In genomic region chr11:111514216-111515031, GRCh38 we compare ENCODE assay signal across 11 cellular contexts. TPM values are rescaled to one million over a fixed set of nuclear protein-coding genes. Genes with fewer than 3 reads are reported as not detected.
DNase-seq lines count a peak whose midpoint lies in the region; ATAC-seq and TF ChIP-seq lines count a peak whose summit lies in the region.
"Had no signal": no experiment of that assay in that cellular context is flagged by ENCODE, and none has a peak within 500 bp of the region (broad histone marks: within the 10 kb centered on the region; RNA-seq: fewer than 3 reads in every experiment).

Gene HOATZ (plus strand): TSS chr11:111514778. CDS start chr11:111514785, 7 bp downstream.

- H3K4me2 ChIP-seq in IMR-90 (ENCODE audit: low read depth, low read length): peak within 1 kb of the TSS; percentile 62

- no peaks in the 10 kb centered on the region for H3K79me1 ChIP-seq in IMR-90 (ENCODE audit: low read depth in 1 of 2, low read length in 2 of 2)

- POLR2A ChIA-PET in AG04449 (lab: Yijun Ruan, JAX): no interaction called here
- POLR2A ChIA-PET in IMR-90 (lab: Charles Lee; ENCODE audit: unreplicated experiment): no interaction called here

- H3K18ac ChIP-seq in IMR-90 (ENCODE audit: low read depth, low read length): no peak within 1 kb of the TSS

- no peak for TF ChIP-seq POLR2A in IMR-90 (IDR thresholded peaks at IDR 0.05; ENCODE audit: low read depth, low read length)

- H2BK5ac ChIP-seq in IMR-90 (ENCODE audit: low read depth, low read length, poor library complexity, severe bottlenecking): no peak within 1 kb of the TSS

- peak within 1 kb of the TSS; percentile 43; the same call in 1 of the 2 replicates for H2BK120ac ChIP-seq in IMR-90 (ENCODE audit: low read depth, low read length)

- TF ChIP-seq RAD21 in IMR-90 (IDR thresholded peaks at IDR 0.05; ENCODE audit: low read length): no peak

- 3% methylated on average over 11 of the region's 39 CpGs; no CpG with 5 or more reads in 1 of the 2 experiments for WGBS in IMR-90 (ENCODE audit: extremely low coverage in 2 of 2, insufficient read length in 1 of 2), 2 experiments

- no TSS peak for BruUV-seq in IMR-90 (replicated peaks; lab: Mats Ljungman, UMichigan)

- H3K23ac ChIP-seq in IMR-90 (ENCODE audit: low read depth, low read length): peak within 1 kb of the TSS; percentile 24; the same call in 1 of the 2 replicates

- H4K5ac ChIP-seq in IMR-90 (ENCODE audit: low read depth, low read length): no peak within 1 kb of the TSS

- H3K36me3 ChIP-seq in IMR-90 (ENCODE audit: control insufficient read depth, insufficient read depth, low read length) (no peaks in the 10 kb centered on the region), kidney epithelial cell (ENCODE audit: control insufficient read depth, insufficient read depth, low read length) (no peaks in the 10 kb centered on the region)

- H4K91ac ChIP-seq in IMR-90 (ENCODE audit: insufficient read depth, low read depth, low read length): no peak within 1 kb of the TSS

- 0 out of 4 replicates have a peak within 1 kb of the TSS, but pooled peaks of 1 of the 2 experiments have one; percentile 5 for H4K8ac ChIP-seq in IMR-90 (ENCODE audit: low read depth in 2 of 2, low read length in 2 of 2)

- H2BK20ac ChIP-seq in IMR-90 (ENCODE audit: low read depth, low read length): no peak within 1 kb of the TSS; the same call in 1 of the 2 replicates

- ATAC-seq in IMR-90 (ENCODE audit: low read depth) (peak; percentile 48; the same call in 1 of the 2 replicates), HG02973 (IDR thresholded peaks at IDR 0.05; ENCODE audit: unreplicated experiment) (no peak)

- H3K27ac ChIP-seq in IMR-90 (ENCODE audit: insufficient read depth, low read length): no peak within 1 kb of the TSS

- TF ChIP-seq CTCF in AG04449 (IDR thresholded peaks at IDR 0.05; ENCODE audit: insufficient read depth, low read length, missing control alignments) (peak; percentile 20), IMR-90 (conservative IDR thresholded peaks at IDR 0.05; ENCODE audit: low read depth, low read length) (0 out of 2 replicates have a peak, but pooled peaks have one; percentile 10), astrocyte of the cerebellum (IDR thresholded peaks at IDR 0.05; ENCODE audit: low read depth, low read length, missing control alignments) (peak; percentile 44), kidney epithelial cell (IDR thresholded peaks at IDR 0.05; ENCODE audit: insufficient read depth, low read length, poor library complexity, severe bottlenecking) (peak; percentile 15)

- DNase-seq in AG04449 (ENCODE audit: low read depth, low spot score) (no peak), IMR-90 (no peak), astrocyte of the cerebellum (ENCODE audit: low read depth) (no peak), kidney epithelial cell (ENCODE audit: low read depth) (no peak), HT-29 (ENCODE audit: low spot score) (no peak), kidney glomerular epithelial cell (lab: John Stamatoyannopoulos, UW) (no peak), NCI-H2081 (lab: John Stamatoyannopoulos, UW) (no peak)
- DNase-seq: NCI-H1092 had no signal

- no peak within 1 kb of the TSS for H3K4ac ChIP-seq in IMR-90 (ENCODE audit: low read depth, low read length)

- intact Hi-C loops in IMR-90 (cut with micrococcal nuclease): no loop called here

- CTCF ChIA-PET in AG04449 (lab: Yijun Ruan, JAX) (interaction anchor here (1.1 to 1.3 kb wide), 2 partner anchors 28 to 68 kb away, joined by 3 read pairs; no protein-coding TSS in a partner anchor), IMR-90 (lab: Yijun Ruan, JAX) (no interaction called here)

- peak within 1 kb of the TSS; percentile 32 for H3K4me3 ChIP-seq in AG04449 (ENCODE audit: low read depth, low read length)
- peak within 1 kb of the TSS; percentile 13; the same call in 1 of the 2 replicates for H3K4me3 ChIP-seq in IMR-90 (ENCODE audit: insufficient read depth, low read depth, low read length)
- H3K4me3 ChIP-seq in astrocyte of the cerebellum (ENCODE audit: low read depth, low read length): peak within 1 kb of the TSS; percentile 34
- peak within 1 kb of the TSS; percentile 36 for H3K4me3 ChIP-seq in kidney epithelial cell (ENCODE audit: low read depth, low read length)

- H2AFZ ChIP-seq in IMR-90 (replicated peaks; ENCODE audit: low read length, poor library complexity): peak within 1 kb of the TSS; percentile 88

- H3K4me1 ChIP-seq in IMR-90 (ENCODE audit: control insufficient read depth, insufficient read depth, low read length): no peaks in the 10 kb centered on the region

- peak within 1 kb of the TSS; percentile 63; the same call in 1 of the 3 replicates for H2BK15ac ChIP-seq in IMR-90 (ENCODE audit: low read depth, low read length)

- H3K27me3 ChIP-seq in IMR-90 (ENCODE audit: control insufficient read depth, insufficient read depth, low read length) (peaks cover 4% of the 10 kb centered on the region), kidney epithelial cell (ENCODE audit: control insufficient read depth, insufficient read depth, low read length) (peaks cover 8% of the 10 kb centered on the region)

- no peak within 1 kb of the TSS for H3K14ac ChIP-seq in IMR-90 (replicated peaks; ENCODE audit: low read depth, low read length)

- H3K9me3 ChIP-seq in IMR-90 (ENCODE audit: control insufficient read depth, insufficient read depth, low read length): no peaks in the 10 kb centered on the region

- no peaks in the 10 kb centered on the region for H4K20me1 ChIP-seq in IMR-90 (ENCODE audit: insufficient read depth, low read length)

- no peaks in the 10 kb centered on the region for H3K9me1 ChIP-seq in IMR-90 (ENCODE audit: insufficient read depth, low read length)

- H2AK9ac ChIP-seq in IMR-90 (replicated peaks; ENCODE audit: low read depth, low read length, poor library complexity): no peak within 1 kb of the TSS

- dilution Hi-C loops in IMR-90 (cut with HindIII; ENCODE audit: low sequenced_read_pairs, unreplicated experiment): no loop called here

- H2AK5ac ChIP-seq in IMR-90 (ENCODE audit: low read depth, low read length): no peak within 1 kb of the TSS; the same call in 1 of the 2 replicates

- in situ Hi-C loops in IMR-90 (cut with MboI; ENCODE audit: low sequenced_read_pairs): no loop called here
- in situ Hi-C loops in astrocyte of the cerebellum (cut with HindIII; ENCODE audit: low sequenced_read_pairs): no loop called here

- H3K9ac ChIP-seq in IMR-90 (ENCODE audit: low read depth, low read length): no peak within 1 kb of the TSS

- H3K56ac ChIP-seq in IMR-90 (ENCODE audit: extremely low read depth, insufficient read depth, low read length): no peak within 1 kb of the TSS

TF ChIP-seq in IMR-90, 13 proteins besides CTCF, POLR2A, EP300 and RAD21:
- TF ChIP-seq BHLHE40 (IDR thresholded peaks at IDR 0.05; ENCODE audit: low read depth, low read length) (no peak), RFX5 (IDR thresholded peaks at IDR 0.05; ENCODE audit: low read depth, low read length) (peak; percentile 21; the same call in 1 of the 2 replicates)

RNA-seq across cellular contexts. Expression of gene HOATZ, which starts in this region (rescaled TPM):
- total RNA-seq in IMR-90 (2012; rRNA removed) (not detected in 2 replicates), kidney epithelial cell (not detected in 2 replicates)
- not detected in 2 replicates for polyA plus RNA-seq in IMR-90 (2012; rRNA removed)
- polyA plus RNA-seq in IMR-90 (2012; cell fraction: cytosol; rRNA removed): not detected in 2 replicates
- not detected in 2 replicates for polyA plus RNA-seq in IMR-90 (2012; cell fraction: nucleus; rRNA removed; ENCODE audit: low replicate concordance)
- not detected in 2 replicates for total RNA-seq in HT-29 (2014; rRNA removed; shearing (Covaris generic))
- total RNA-seq: activated naive CD4-positive, alpha-beta T cell treated with anti-CD3 and anti-CD28 coated beads, Interleukin-2, amount 50 U/mL, for 72 hours; lower leg skin had no signal

Comparison
In these comparisons a context has a peak if more than half of its experiments do, and no peak if none do; other contexts are left out.
1. Peak in ATAC-seq, H3K4me3 ChIP-seq and H3K4me2 ChIP-seq in IMR-90; RNA of the gene not detected or under 1 TPM.